1 cellular context compared by ENCODE assay signal in genomic region chr16:68084504-68085258, GRCh38.
TF ChIP-seq lines count a peak whose summit lies in the region.

No MANE protein-coding gene starts in this region.

TF ChIP-seq in K562, 482 proteins besides CTCF, POLR2A, EP300 and RAD21 (continued from another document and continues in another):
- TF ChIP-seq USF1 (CRISPR knock-in tag; IDR thresholded peaks at IDR 0.05) (peak; percentile 71), ZBTB49 (CRISPR knock-in tag; IDR thresholded peaks at IDR 0.05; ENCODE audit: borderline replicate concordance) (no peak), NBN (IDR thresholded peaks at IDR 0.05; ENCODE audit: low read depth) (peak; percentile 61; the same call in 1 of the 2 replicates), FIP1L1 (IDR thresholded peaks at IDR 0.05; ENCODE audit: low read depth, low read length, poor library complexity, severe bottlenecking) (no peak), TAF9B (IDR thresholded peaks at IDR 0.05; ENCODE audit: partially characterized antibody) (peak; percentile 69), E2F6 (IDR thresholded peaks at IDR 0.05; ENCODE audit: borderline replicate concordance in 1 of 2, extremely low read depth in 1 of 2, insufficient read depth in 1 of 2, insufficient read length in 1 of 2, low read depth in 1 of 2, low read length in 1 of 2, poor library complexity in 1 of 2, severe bottlenecking in 1 of 2) (peak; percentile 98 to 99), WHSC1 (IDR thresholded peaks at IDR 0.05; ENCODE audit: low read length) (no peak), SMARCE1 (IDR thresholded peaks at IDR 0.05) (peak; percentile 2; the same call in 1 of the 2 replicates), MLX (CRISPR knock-in tag; conservative IDR thresholded peaks at IDR 0.05) (0 out of 4 replicates have a peak, but pooled peaks of 1 of the 2 experiments have one; percentile 29), E2F5 (CRISPR knock-in tag; IDR thresholded peaks at IDR 0.05) (no peak), NFE2 (IDR thresholded peaks at IDR 0.05; ENCODE audit: low read depth) (no peak), ZFP91 (CRISPR knock-in tag; IDR thresholded peaks at IDR 0.05) (no peak), ZBTB2 (IDR thresholded peaks at IDR 0.05) (peak; percentile 74; the same call in 1 of the 2 replicates), BRCA1 (IDR thresholded peaks at IDR 0.05) (no peak), BRCA1 (CRISPR knock-in tag; IDR thresholded peaks at IDR 0.05) (0 out of 2 replicates have a peak, but pooled peaks have one; percentile 47), ARID4B (CRISPR knock-in tag; IDR thresholded peaks at IDR 0.05) (peak; percentile 71), L3MBTL2 (IDR thresholded peaks at IDR 0.05) (peak; percentile 99), MNT (conservative IDR thresholded peaks at IDR 0.05) (peak; percentile 70; a peak in 3 of 4 replicates), ZNF766 (CRISPR knock-in tag; conservative IDR thresholded peaks at IDR 0.05) (peak; percentile 71), SUPT5H (IDR thresholded peaks at IDR 0.05) (peak; percentile 92), IRF1 (CRISPR knock-in tag; IDR thresholded peaks at IDR 0.05; ENCODE audit: borderline replicate concordance) (no peak), ZNF511 (CRISPR knock-in tag; IDR thresholded peaks at IDR 0.05) (peak; percentile 73; the same call in 1 of the 2 replicates), MEF2D (tag; conservative IDR thresholded peaks at IDR 0.05; ENCODE audit: low read depth) (0 out of 2 replicates have a peak, but pooled peaks have one; percentile 58), MAFG (tag; conservative IDR thresholded peaks at IDR 0.05) (no peak), HNRNPLL (IDR thresholded peaks at IDR 0.05; ENCODE audit: low read depth, low read length, poor library complexity, severe bottlenecking) (peak; percentile 60), ZNF280A (IDR thresholded peaks at IDR 0.05; ENCODE audit: low read depth, partially characterized antibody) (no peak), DPF2 (IDR thresholded peaks at IDR 0.05) (peak; percentile 48), TCF3 (CRISPR knock-in tag; IDR thresholded peaks at IDR 0.05) (peak; percentile 40), PBX2 (CRISPR knock-in tag; IDR thresholded peaks at IDR 0.05; ENCODE audit: low read depth) (no peak), PBX2 (tag; conservative IDR thresholded peaks at IDR 0.05; ENCODE audit: low read depth) (peak; percentile 33; the same call in 1 of the 2 replicates), ETV5 (CRISPR knock-in tag; IDR thresholded peaks at IDR 0.05; ENCODE audit: low read depth) (peak; percentile 61; the same call in 1 of the 2 replicates), ZNF12 (CRISPR knock-in tag; IDR thresholded peaks at IDR 0.05) (0 out of 2 replicates have a peak, but pooled peaks have one; percentile 69), CXXC5 (CRISPR knock-in tag; IDR thresholded peaks at IDR 0.05) (peak; percentile 86), TCFL5 (CRISPR knock-in tag; conservative IDR thresholded peaks at IDR 0.05) (no peak), OTX1 (CRISPR knock-in tag; IDR thresholded peaks at IDR 0.05) (peak; percentile 56; the same call in 1 of the 2 replicates), ATF1 (CRISPR knock-in tag; IDR thresholded peaks at IDR 0.05) (no peak), ATF1 (tag; IDR thresholded peaks at IDR 0.05) (peak; percentile 65)
